In genomic region chr10:119892188-119893065, GRCh38 we compare ENCODE assay signal across 1 cellular context.
TF ChIP-seq lines count a peak whose summit lies in the region.

Gene SEC23IP, plus strand, starts transcription at chr10:119892730. Its CDS starts 53 bp downstream, at chr10:119892783.

TF ChIP-seq in HepG2, 621 proteins besides CTCF, POLR2A, EP300 and RAD21 (continued from another document and continues in another):
- TF ChIP-seq, protein P1, sequence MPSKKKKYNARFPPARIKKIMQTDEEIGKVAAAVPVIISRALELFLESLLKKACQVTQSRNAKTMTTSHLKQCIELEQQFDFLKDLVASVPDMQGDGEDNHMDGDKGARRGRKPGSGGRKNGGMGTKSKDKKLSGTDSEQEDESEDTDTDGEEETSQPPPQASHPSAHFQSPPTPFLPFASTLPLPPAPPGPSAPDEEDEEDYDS (CRISPR knock-in tag; IDR thresholded peaks at IDR 0.05), result peak; percentile 80
- TF ChIP-seq ZNF547 (CRISPR knock-in tag; IDR thresholded peaks at IDR 0.05) (peak; percentile 88), PRDM4 (CRISPR knock-in tag; IDR thresholded peaks at IDR 0.05; ENCODE audit: borderline replicate concordance) (no peak), ZBTB43 (CRISPR knock-in tag; conservative IDR thresholded peaks at IDR 0.05) (0 out of 2 replicates have a peak, but pooled peaks have one; percentile 38), TBX2 (CRISPR knock-in tag; IDR thresholded peaks at IDR 0.05; ENCODE audit: borderline replicate concordance) (peak; percentile 88), ZNF446 (CRISPR knock-in tag; IDR thresholded peaks at IDR 0.05) (0 out of 2 replicates have a peak, but pooled peaks have one; percentile 48), ETV5 (CRISPR knock-in tag; IDR thresholded peaks at IDR 0.05; ENCODE audit: borderline replicate concordance) (peak; percentile 69), ZNF251 (CRISPR knock-in tag; IDR thresholded peaks at IDR 0.05) (no peak), ZNF430 (CRISPR knock-in tag; IDR thresholded peaks at IDR 0.05) (no peak), RELA (CRISPR knock-in tag; IDR thresholded peaks at IDR 0.05) (0 out of 2 replicates have a peak, but pooled peaks have one; percentile 21), SOX6 (IDR thresholded peaks at IDR 0.05) (no peak), SOX6 (CRISPR knock-in tag; IDR thresholded peaks at IDR 0.05) (peak; percentile 81), ZNF777 (CRISPR knock-in tag; IDR thresholded peaks at IDR 0.05) (peak; percentile 87), ATM (IDR thresholded peaks at IDR 0.05; ENCODE audit: borderline replicate concordance) (no peak), MAFG (CRISPR knock-in tag; IDR thresholded peaks at IDR 0.05) (no peak), KLF16 (CRISPR knock-in tag; IDR thresholded peaks at IDR 0.05) (peak; percentile 55 to 96; a peak in 3 of 4 replicates), ZNF724P (CRISPR knock-in tag; IDR thresholded peaks at IDR 0.05; ENCODE audit: borderline replicate concordance) (no peak; the same call in 1 of the 2 replicates), MTA1 (CRISPR knock-in tag; IDR thresholded peaks at IDR 0.05; ENCODE audit: borderline replicate concordance) (peak; percentile 84; the same call in 1 of the 2 replicates), ZFP62 (CRISPR knock-in tag; IDR thresholded peaks at IDR 0.05) (no peak), SMAD9 (CRISPR knock-in tag; IDR thresholded peaks at IDR 0.05) (0 out of 2 replicates have a peak, but pooled peaks have one; percentile 42), ZFP36 (IDR thresholded peaks at IDR 0.05; ENCODE audit: borderline replicate concordance, low read depth, low read length, partially characterized antibody) (no peak), SNAPC5 (CRISPR knock-in tag; IDR thresholded peaks at IDR 0.05; ENCODE audit: borderline replicate concordance) (no peak; the same call in 1 of the 2 replicates), ZNF589 (CRISPR knock-in tag; conservative IDR thresholded peaks at IDR 0.05) (no peak), NONO (IDR thresholded peaks at IDR 0.05) (no peak), NONO (CRISPR knock-in tag; conservative IDR thresholded peaks at IDR 0.05) (peak; percentile 95), ZNF709 (CRISPR knock-in tag; IDR thresholded peaks at IDR 0.05) (peak; percentile 60; the same call in 1 of the 2 replicates), KAT7 (CRISPR knock-in tag; IDR thresholded peaks at IDR 0.05; ENCODE audit: borderline replicate concordance) (peak; percentile 79; the same call in 1 of the 2 replicates), NCOA5 (CRISPR knock-in tag; IDR thresholded peaks at IDR 0.05) (no peak), PATZ1 (CRISPR knock-in tag; IDR thresholded peaks at IDR 0.05) (peak; percentile 73), HNF4G (IDR thresholded peaks at IDR 0.05; ENCODE audit: borderline replicate concordance, low read depth, low read length) (peak; percentile 2; the same call in 1 of the 2 replicates), HNF4G (CRISPR knock-in tag; IDR thresholded peaks at IDR 0.05; ENCODE audit: borderline replicate concordance, low read depth) (peak; percentile 40; the same call in 1 of the 2 replicates), ARID3A (IDR thresholded peaks at IDR 0.05; ENCODE audit: low read depth, low read length) (0 out of 2 replicates have a peak, but pooled peaks have one; percentile 18), HNRNPL (IDR thresholded peaks at IDR 0.05; ENCODE audit: low read depth, low read length) (peak; percentile 70; the same call in 1 of the 2 replicates), ZSCAN29 (CRISPR knock-in tag; conservative IDR thresholded peaks at IDR 0.05) (no peak; the same call in 1 of the 2 replicates), SCMH1 (CRISPR knock-in tag; IDR thresholded peaks at IDR 0.05; ENCODE audit: borderline replicate concordance) (no peak), JDP2 (CRISPR knock-in tag; IDR thresholded peaks at IDR 0.05; ENCODE audit: borderline replicate concordance) (no peak), TOE1 (CRISPR knock-in tag; IDR thresholded peaks at IDR 0.05) (peak; percentile 91; the same call in 1 of the 2 replicates), CEBPZ (IDR thresholded peaks at IDR 0.05; ENCODE audit: low read length) (no peak), ZNF616 (CRISPR knock-in tag; IDR thresholded peaks at IDR 0.05; ENCODE audit: low read depth) (no peak), ZNF660 (CRISPR knock-in tag; IDR thresholded peaks at IDR 0.05; ENCODE audit: borderline replicate concordance, low read depth) (no peak), SP140L (CRISPR knock-in tag; IDR thresholded peaks at IDR 0.05; ENCODE audit: borderline replicate concordance) (no peak)
- TF ChIP-seq, protein P2, sequence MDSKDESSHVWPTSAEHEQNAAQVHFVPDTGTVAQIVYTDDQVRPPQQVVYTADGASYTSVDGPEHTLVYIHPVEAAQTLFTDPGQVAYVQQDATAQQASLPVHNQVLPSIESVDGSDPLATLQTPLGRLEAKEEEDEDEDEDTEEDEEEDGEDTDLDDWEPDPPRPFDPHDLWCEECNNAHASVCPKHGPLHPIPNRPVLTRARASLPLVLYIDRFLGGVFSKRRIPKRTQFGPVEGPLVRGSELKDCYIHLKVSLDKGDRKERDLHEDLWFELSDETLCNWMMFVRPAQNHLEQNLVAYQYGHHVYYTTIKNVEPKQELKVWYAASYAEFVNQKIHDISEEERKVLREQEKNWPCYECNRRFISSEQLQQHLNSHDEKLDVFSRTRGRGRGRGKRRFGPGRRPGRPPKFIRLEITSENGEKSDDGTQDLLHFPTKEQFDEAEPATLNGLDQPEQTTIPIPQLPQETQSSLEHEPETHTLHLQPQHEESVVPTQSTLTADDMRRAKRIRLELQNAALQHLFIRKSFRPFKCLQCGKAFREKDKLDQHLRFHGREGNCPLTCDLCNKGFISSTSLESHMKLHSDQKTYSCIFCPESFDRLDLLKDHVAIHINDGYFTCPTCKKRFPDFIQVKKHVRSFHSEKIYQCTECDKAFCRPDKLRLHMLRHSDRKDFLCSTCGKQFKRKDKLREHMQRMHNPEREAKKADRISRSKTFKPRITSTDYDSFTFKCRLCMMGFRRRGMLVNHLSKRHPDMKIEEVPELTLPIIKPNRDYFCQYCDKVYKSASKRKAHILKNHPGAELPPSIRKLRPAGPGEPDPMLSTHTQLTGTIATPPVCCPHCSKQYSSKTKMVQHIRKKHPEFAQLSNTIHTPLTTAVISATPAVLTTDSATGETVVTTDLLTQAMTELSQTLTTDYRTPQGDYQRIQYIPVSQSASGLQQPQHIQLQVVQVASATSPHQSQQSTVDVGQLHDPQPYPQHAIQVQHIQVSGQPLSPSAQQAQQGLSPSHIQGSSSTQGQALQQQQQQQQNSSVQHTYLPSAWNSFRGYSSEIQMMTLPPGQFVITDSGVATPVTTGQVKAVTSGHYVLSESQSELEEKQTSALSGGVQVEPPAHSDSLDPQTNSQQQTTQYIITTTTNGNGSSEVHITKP (CRISPR knock-in tag; IDR thresholded peaks at IDR 0.05; ENCODE audit: low read depth), result peak; percentile 81
- TF ChIP-seq, protein P3, sequence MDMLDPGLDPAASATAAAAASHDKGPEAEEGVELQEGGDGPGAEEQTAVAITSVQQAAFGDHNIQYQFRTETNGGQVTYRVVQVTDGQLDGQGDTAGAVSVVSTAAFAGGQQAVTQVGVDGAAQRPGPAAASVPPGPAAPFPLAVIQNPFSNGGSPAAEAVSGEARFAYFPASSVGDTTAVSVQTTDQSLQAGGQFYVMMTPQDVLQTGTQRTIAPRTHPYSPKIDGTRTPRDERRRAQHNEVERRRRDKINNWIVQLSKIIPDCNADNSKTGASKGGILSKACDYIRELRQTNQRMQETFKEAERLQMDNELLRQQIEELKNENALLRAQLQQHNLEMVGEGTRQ (IDR thresholded peaks at IDR 0.05; ENCODE audit: low read depth, low read length), result peak; percentile 83
- TF ChIP-seq, protein P3 (CRISPR knock-in tag; IDR thresholded peaks at IDR 0.05; ENCODE audit: borderline replicate concordance), result peak; percentile 97; the same call in 1 of the 2 replicates
